ENCODE assay signal across 1 cellular context in the genomic region with DNA sequence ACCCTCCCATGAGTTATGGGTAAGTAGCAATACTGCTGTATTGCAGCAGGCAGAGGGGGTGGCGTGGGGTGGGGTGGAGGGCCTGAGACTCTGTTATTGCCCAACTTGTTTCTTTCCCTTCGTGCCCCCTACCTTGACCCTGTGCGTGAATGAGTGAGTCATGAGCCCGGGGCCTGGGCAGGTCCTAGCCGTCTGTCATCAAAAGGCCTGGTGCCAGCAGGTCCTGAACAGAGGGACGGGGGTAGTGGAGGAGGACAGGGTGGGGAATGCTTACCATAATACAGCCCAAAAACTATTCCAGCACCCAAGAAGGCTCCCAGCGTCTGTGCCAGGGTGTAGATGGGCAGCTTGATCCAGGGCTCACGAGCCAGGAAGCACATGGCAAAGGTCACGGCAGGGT.
TF ChIP-seq lines count a peak whose summit lies in the region.

No MANE protein-coding gene starts in this region.

TF ChIP-seq in endothelial cell of umbilical vein, 7 proteins besides CTCF, POLR2A, EP300 and RAD21:
- TF ChIP-seq, protein P1, sequence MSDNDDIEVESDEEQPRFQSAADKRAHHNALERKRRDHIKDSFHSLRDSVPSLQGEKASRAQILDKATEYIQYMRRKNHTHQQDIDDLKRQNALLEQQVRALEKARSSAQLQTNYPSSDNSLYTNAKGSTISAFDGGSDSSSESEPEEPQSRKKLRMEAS (IDR thresholded peaks at IDR 0.05; ENCODE audit: insufficient read depth, insufficient read length): no peak
- TF ChIP-seq GATA2 (IDR thresholded peaks at IDR 0.05; ENCODE audit: insufficient read depth, insufficient read length, low read depth, low read length) (no peak), JUN (IDR thresholded peaks at IDR 0.05; ENCODE audit: borderline replicate concordance, insufficient read depth, insufficient read length, low read depth) (no peak), EZH2 (IDR thresholded peaks at IDR 0.05; ENCODE audit: borderline replicate concordance, low read depth, low read length, severe bottlenecking) (no peak), POLR2AphosphoS5 (IDR thresholded peaks at IDR 0.05; ENCODE audit: insufficient read depth, low read depth, low read length) (no peak), FOS (IDR thresholded peaks at IDR 0.05; ENCODE audit: borderline replicate concordance, insufficient read depth, low read length) (no peak), MYC (IDR thresholded peaks at IDR 0.05; ENCODE audit: low read depth, low read length) (no peak)
